Comparison of ENCODE assay signal across 11 cellular contexts in the genomic region with DNA sequence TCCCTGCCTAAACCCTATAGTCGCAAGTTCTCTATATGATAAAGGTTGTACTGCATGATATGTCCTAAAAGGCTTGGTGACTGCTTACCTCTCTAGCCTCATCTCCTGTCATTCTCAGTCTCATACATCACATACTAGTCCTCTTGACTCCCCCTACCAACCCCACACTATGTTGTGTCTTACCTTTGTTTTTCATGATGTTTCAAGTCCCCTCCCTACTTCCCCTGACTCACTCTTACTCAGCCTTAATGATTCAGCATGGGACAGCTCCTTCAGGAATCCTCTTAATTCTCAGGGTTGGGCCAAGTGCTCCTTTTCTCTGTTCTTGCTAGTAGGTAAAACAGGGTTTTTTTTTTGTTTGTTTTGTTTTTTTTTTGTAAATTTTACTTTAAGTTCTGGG. TPM values are rescaled to one million over a fixed set of nuclear protein-coding genes. Genes with fewer than 3 reads are reported as not detected.
DNase-seq lines count a peak whose midpoint lies in the region; ATAC-seq and TF ChIP-seq lines count a peak whose summit lies in the region.
"Had no signal": no experiment of that assay in that cellular context is flagged by ENCODE, and none has a peak within 500 bp of the region (broad histone marks: within the 10 kb centered on the region; RNA-seq: fewer than 3 reads in every experiment).

No MANE protein-coding gene starts in this region.

- peak; percentile 67 for ATAC-seq in WTC11

- H3K9me3 Mint-ChIP-seq in WTC11 = no peaks in the 10 kb centered on the region

- H3K36me3 Mint-ChIP-seq in WTC11 = no peaks in the 10 kb centered on the region

- DNase-seq in A172 (ENCODE audit: low spot score) = peak; percentile 82
- DNase-seq in H7 = peak; percentile 43
- DNase-seq in WTC11 (ENCODE audit: low spot score) = no peak
- peak; percentile 40 for DNase-seq in hepatic stellate cell (ENCODE audit: low spot score)
- DNase-seq in GM13976 (ENCODE audit: low spot score) = no peak
- no peak for DNase-seq in central memory CD4-positive, alpha-beta T cell
- no peak for DNase-seq in superior temporal gyrus (ENCODE audit: extremely low spot score)
- no peak for DNase-seq in medulla oblongata (ENCODE audit: extremely low spot score)
- DNase-seq: DMS153, MM.1S, WERI-Rb-1 had no signal

- H3K4me3 ChIP-seq in H7 (ENCODE audit: insufficient read depth, low read depth, low read length) = no peak overlapping the region

- H3K36me3 ChIP-seq in H7 (replicated peaks; ENCODE audit: control insufficient read depth, insufficient read depth, low read length) = no peaks in the 10 kb centered on the region
- H3K36me3 ChIP-seq: WERI-Rb-1 had no signal

- H3K4me1 Mint-ChIP-seq in WTC11 = peaks cover 59% of the 10 kb centered on the region

- H3K27me3 Mint-ChIP-seq in WTC11 (ENCODE audit: low read depth) = no peaks in the 10 kb centered on the region

- no peaks in the 10 kb centered on the region for H3K27me3 ChIP-seq in H7 (ENCODE audit: control insufficient read depth, insufficient read depth, low read length)

- peak overlapping the region; percentile 8 for H3K27ac Mint-ChIP-seq in WTC11

- no peak for TF ChIP-seq CTCF in WTC11 (IDR thresholded peaks at IDR 0.05)
- no peak for TF ChIP-seq CTCF in GM13976 (IDR thresholded peaks at IDR 0.05; ENCODE audit: borderline replicate concordance, control extremely low read depth, extremely low read depth, insufficient read depth, missing control alignments)

- H3K4me3 Mint-ChIP-seq in WTC11 = no peak overlapping the region

- CTCF ChIA-PET in WTC11 (lab: Charles Lee) = no interaction called here

- POLR2A ChIA-PET in WTC11 (lab: Charles Lee) = no interaction called here

- in situ Hi-C loops in GM13976 (cut with MboI; ENCODE audit: low sequenced_read_pairs, unreplicated experiment) = no loop called here

TF ChIP-seq in WTC11, 78 proteins besides CTCF, POLR2A, EP300 and RAD21:
- TF ChIP-seq ZNF281 (CRISPR knock-in tag; IDR thresholded peaks at IDR 0.05) (no peak), IRF1 (CRISPR knock-in tag; IDR thresholded peaks at IDR 0.05) (no peak), NR3C1 (CRISPR knock-in tag; conservative IDR thresholded peaks at IDR 0.05; ENCODE audit: low read depth) (no peak), SMAD4 (CRISPR knock-in tag; IDR thresholded peaks at IDR 0.05) (no peak), GTF2I (CRISPR knock-in tag; conservative IDR thresholded peaks at IDR 0.05) (no peak), ZBTB21 (CRISPR knock-in tag; IDR thresholded peaks at IDR 0.05; ENCODE audit: borderline replicate concordance) (no peak), MXD4 (CRISPR knock-in tag; IDR thresholded peaks at IDR 0.05; ENCODE audit: borderline replicate concordance) (no peak), CBFB (CRISPR knock-in tag; IDR thresholded peaks at IDR 0.05; ENCODE audit: low read depth) (no peak), FOXK1 (CRISPR knock-in tag; IDR thresholded peaks at IDR 0.05) (no peak)
- TF ChIP-seq, protein P1, sequence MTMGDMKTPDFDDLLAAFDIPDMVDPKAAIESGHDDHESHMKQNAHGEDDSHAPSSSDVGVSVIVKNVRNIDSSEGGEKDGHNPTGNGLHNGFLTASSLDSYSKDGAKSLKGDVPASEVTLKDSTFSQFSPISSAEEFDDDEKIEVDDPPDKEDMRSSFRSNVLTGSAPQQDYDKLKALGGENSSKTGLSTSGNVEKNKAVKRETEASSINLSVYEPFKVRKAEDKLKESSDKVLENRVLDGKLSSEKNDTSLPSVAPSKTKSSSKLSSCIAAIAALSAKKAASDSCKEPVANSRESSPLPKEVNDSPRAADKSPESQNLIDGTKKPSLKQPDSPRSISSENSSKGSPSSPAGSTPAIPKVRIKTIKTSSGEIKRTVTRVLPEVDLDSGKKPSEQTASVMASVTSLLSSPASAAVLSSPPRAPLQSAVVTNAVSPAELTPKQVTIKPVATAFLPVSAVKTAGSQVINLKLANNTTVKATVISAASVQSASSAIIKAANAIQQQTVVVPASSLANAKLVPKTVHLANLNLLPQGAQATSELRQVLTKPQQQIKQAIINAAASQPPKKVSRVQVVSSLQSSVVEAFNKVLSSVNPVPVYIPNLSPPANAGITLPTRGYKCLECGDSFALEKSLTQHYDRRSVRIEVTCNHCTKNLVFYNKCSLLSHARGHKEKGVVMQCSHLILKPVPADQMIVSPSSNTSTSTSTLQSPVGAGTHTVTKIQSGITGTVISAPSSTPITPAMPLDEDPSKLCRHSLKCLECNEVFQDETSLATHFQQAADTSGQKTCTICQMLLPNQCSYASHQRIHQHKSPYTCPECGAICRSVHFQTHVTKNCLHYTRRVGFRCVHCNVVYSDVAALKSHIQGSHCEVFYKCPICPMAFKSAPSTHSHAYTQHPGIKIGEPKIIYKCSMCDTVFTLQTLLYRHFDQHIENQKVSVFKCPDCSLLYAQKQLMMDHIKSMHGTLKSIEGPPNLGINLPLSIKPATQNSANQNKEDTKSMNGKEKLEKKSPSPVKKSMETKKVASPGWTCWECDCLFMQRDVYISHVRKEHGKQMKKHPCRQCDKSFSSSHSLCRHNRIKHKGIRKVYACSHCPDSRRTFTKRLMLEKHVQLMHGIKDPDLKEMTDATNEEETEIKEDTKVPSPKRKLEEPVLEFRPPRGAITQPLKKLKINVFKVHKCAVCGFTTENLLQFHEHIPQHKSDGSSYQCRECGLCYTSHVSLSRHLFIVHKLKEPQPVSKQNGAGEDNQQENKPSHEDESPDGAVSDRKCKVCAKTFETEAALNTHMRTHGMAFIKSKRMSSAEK (CRISPR knock-in tag; IDR thresholded peaks at IDR 0.05; ENCODE audit: borderline replicate concordance) = no peak
- TF ChIP-seq, protein P2, sequence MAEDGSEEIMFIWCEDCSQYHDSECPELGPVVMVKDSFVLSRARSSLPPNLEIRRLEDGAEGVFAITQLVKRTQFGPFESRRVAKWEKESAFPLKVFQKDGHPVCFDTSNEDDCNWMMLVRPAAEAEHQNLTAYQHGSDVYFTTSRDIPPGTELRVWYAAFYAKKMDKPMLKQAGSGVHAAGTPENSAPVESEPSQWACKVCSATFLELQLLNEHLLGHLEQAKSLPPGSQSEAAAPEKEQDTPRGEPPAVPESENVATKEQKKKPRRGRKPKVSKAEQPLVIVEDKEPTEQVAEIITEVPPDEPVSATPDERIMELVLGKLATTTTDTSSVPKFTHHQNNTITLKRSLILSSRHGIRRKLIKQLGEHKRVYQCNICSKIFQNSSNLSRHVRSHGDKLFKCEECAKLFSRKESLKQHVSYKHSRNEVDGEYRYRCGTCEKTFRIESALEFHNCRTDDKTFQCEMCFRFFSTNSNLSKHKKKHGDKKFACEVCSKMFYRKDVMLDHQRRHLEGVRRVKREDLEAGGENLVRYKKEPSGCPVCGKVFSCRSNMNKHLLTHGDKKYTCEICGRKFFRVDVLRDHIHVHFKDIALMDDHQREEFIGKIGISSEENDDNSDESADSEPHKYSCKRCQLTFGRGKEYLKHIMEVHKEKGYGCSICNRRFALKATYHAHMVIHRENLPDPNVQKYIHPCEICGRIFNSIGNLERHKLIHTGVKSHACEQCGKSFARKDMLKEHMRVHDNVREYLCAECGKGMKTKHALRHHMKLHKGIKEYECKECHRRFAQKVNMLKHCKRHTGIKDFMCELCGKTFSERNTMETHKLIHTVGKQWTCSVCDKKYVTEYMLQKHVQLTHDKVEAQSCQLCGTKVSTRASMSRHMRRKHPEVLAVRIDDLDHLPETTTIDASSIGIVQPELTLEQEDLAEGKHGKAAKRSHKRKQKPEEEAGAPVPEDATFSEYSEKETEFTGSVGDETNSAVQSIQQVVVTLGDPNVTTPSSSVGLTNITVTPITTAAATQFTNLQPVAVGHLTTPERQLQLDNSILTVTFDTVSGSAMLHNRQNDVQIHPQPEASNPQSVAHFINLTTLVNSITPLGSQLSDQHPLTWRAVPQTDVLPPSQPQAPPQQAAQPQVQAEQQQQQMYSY (CRISPR knock-in tag; IDR thresholded peaks at IDR 0.05) = no peak
TF ChIP-seq in WTC11: peak in this region for 0.

RNA-seq across cellular contexts. Expression of gene SLMAP, which starts 49.6 kb away (rescaled TPM):
- 44.6 and 61.8 TPM in 2 replicates for total RNA-seq in A172 (2014; rRNA removed; shearing (Covaris generic))
- total RNA-seq in H7 (2014; rRNA removed; shearing (Covaris generic)) = 33.5 and 40.7 TPM in 2 replicates
- 75.5 to 79.5 TPM (median 78.3 TPM) in 3 replicates for total RNA-seq in WTC11 (2021)

Comparison
In these comparisons a context has a peak if more than half of its experiments do, and no peak if none do; other contexts are left out.
1. DNase-seq: peak in A172 (single experiment), H7 (single experiment) and hepatic stellate cell (single experiment); none in WTC11 (single experiment), GM13976 (single experiment), central memory CD4-positive, alpha-beta T cell (single experiment), superior temporal gyrus (single experiment) and medulla oblongata (single experiment).